In genomic region chr11:8016396-8016949, GRCh38 we compare ENCODE assay signal across 22 cellular contexts. TPM values are rescaled to one million over a fixed set of nuclear protein-coding genes. Genes with fewer than 3 reads are reported as not detected.
A peak's percentile ranks its signal among the peaks of the same experiment; 100 is the strongest.
DNase-seq lines count a peak whose midpoint lies in the region; ATAC-seq and TF ChIP-seq lines count a peak whose summit lies in the region.
"Had no signal": no experiment of that assay in that cellular context is flagged by ENCODE, and none has a peak within 500 bp of the region (broad histone marks: within the 10 kb centered on the region; RNA-seq: fewer than 3 reads in every experiment).

No MANE protein-coding gene starts in this region.

- H2AK5ac ChIP-seq in IMR-90 (ENCODE audit: low read depth, low read length): peak overlapping the region; percentile 77

- H3K27ac ChIP-seq in IMR-90 (ENCODE audit: insufficient read depth, low read length) (no peak overlapping the region), endodermal cell (ENCODE audit: low read depth, low read length) (peak overlapping the region; percentile 41), neural progenitor cell (no peak overlapping the region), lower lobe of right lung (no peak overlapping the region), dorsolateral prefrontal cortex (no peak overlapping the region)
- H3K27ac ChIP-seq: C4-2B, esophagus muscularis mucosa, VCaP had no signal

- dilution Hi-C loops in IMR-90 (cut with HindIII; ENCODE audit: low sequenced_read_pairs, unreplicated experiment): no loop called here

- no peaks in the 10 kb centered on the region for H3K36me3 Mint-ChIP-seq in endodermal cell (ENCODE audit: low read depth)
- H3K36me3 Mint-ChIP-seq in neural progenitor cell: no peaks in the 10 kb centered on the region

- BruUV-seq in IMR-90 (replicated peaks; lab: Mats Ljungman, UMichigan): no TSS peak

- H3K4me2 ChIP-seq in IMR-90 (ENCODE audit: low read depth, low read length) (peak overlapping the region; percentile 70; the same call in 1 of the 2 replicates), neural progenitor cell (peak overlapping the region; percentile 31)

- TF ChIP-seq RAD21 in IMR-90 (IDR thresholded peaks at IDR 0.05; ENCODE audit: low read length): no peak

- ATAC-seq in IMR-90 (ENCODE audit: low read depth) (no peak), lower lobe of right lung (no peak)
- ATAC-seq: activated T-cell treated with anti-CD3 and anti-CD28 coated beads, Interleukin-2, amount 50 U/mL, for 4 hours; left ventricle myocardium superior had no signal

- H3K9ac ChIP-seq in IMR-90 (ENCODE audit: low read depth, low read length) (no peak overlapping the region), endodermal cell (ENCODE audit: extremely low read depth, low read length, poor library complexity, severe bottlenecking) (no peak overlapping the region), neural progenitor cell (no peak overlapping the region)

- peaks cover 28% of the 10 kb centered on the region for H3K4me1 Mint-ChIP-seq in endodermal cell
- H3K4me1 Mint-ChIP-seq in neural progenitor cell: peaks cover 20% of the 10 kb centered on the region

- intact Hi-C loops in IMR-90 (cut with micrococcal nuclease) (no loop called here), lower lobe of right lung (cut with DNase I) (no loop called here), dorsolateral prefrontal cortex (cut with DNase I) (no loop called here)

- peaks cover 18% of the 10 kb centered on the region for H3F3A ChIP-seq in neural progenitor cell (ENCODE audit: low read depth)

- no peaks in the 10 kb centered on the region for H3K36me3 ChIP-seq in IMR-90 (ENCODE audit: control insufficient read depth, insufficient read depth, low read length)
- H3K36me3 ChIP-seq in endodermal cell (ENCODE audit: control insufficient read depth, insufficient read depth, low read length): no peaks in the 10 kb centered on the region
- no peaks in the 10 kb centered on the region for H3K36me3 ChIP-seq in neural progenitor cell
- no peaks in the 10 kb centered on the region for H3K36me3 ChIP-seq in lower lobe of right lung
- H3K36me3 ChIP-seq: esophagus muscularis mucosa had no signal

- no peak overlapping the region for H3K27ac Mint-ChIP-seq in endodermal cell
- H3K27ac Mint-ChIP-seq in neural progenitor cell: no peak overlapping the region
- H3K27ac Mint-ChIP-seq: activated naive CD4-positive, alpha-beta T cell treated with anti-CD3 and anti-CD28 coated beads for 36 hours; T-helper 1 cell treated with Interleukin-12 subunit alpha and Interleukin-12 subunit beta and Interleukin-4 antibody, amounts not matched to agents 30 μg/mL and 1 μg/mL, for 36 hours had no signal

- peak overlapping the region; percentile 68 for H3K14ac ChIP-seq in IMR-90 (replicated peaks; ENCODE audit: low read depth, low read length)

- H3K56ac ChIP-seq in IMR-90 (ENCODE audit: extremely low read depth, insufficient read depth, low read length): peak overlapping the region; percentile 66; the same call in 1 of the 2 replicates

- H3K4me3 ChIP-seq in IMR-90 (ENCODE audit: insufficient read depth, low read depth, low read length): no peak overlapping the region
- H3K4me3 ChIP-seq in endodermal cell (ENCODE audit: low read length): peak overlapping the region; percentile 47
- H3K4me3 ChIP-seq in neural progenitor cell: no peak overlapping the region
- H3K4me3 ChIP-seq in lower lobe of right lung: no peak overlapping the region
- H3K4me3 ChIP-seq in dorsolateral prefrontal cortex: no peak overlapping the region
- H3K4me3 ChIP-seq: esophagus muscularis mucosa had no signal

- peaks cover 68% of the 10 kb centered on the region for H3K27me3 Mint-ChIP-seq in endodermal cell (ENCODE audit: insufficient read depth)
- peaks cover 30% of the 10 kb centered on the region for H3K27me3 Mint-ChIP-seq in neural progenitor cell (ENCODE audit: insufficient read depth, low read depth)

- peaks cover 9% of the 10 kb centered on the region; the same call in 1 of the 2 replicates for H4K20me1 ChIP-seq in IMR-90 (ENCODE audit: insufficient read depth, low read length)
- H4K20me1 ChIP-seq in neural progenitor cell (ENCODE audit: low read depth): peaks cover 17% of the 10 kb centered on the region

- H2AFZ ChIP-seq in IMR-90 (replicated peaks; ENCODE audit: low read length, poor library complexity) (peak overlapping the region; percentile 75), neural progenitor cell (replicated peaks) (no peak overlapping the region)

- H2BK5ac ChIP-seq in IMR-90 (ENCODE audit: low read depth, low read length, poor library complexity, severe bottlenecking): peak overlapping the region; percentile 83

- H4K8ac ChIP-seq in IMR-90 (ENCODE audit: low read depth in 2 of 2, low read length in 2 of 2): peak overlapping the region in 1 of 2 experiments; percentile 47; a peak in 2 of 4 replicates

- no peaks in the 10 kb centered on the region for H3K79me2 ChIP-seq in neural progenitor cell (ENCODE audit: low read depth)

- peak overlapping the region; percentile 79 for H2AK9ac ChIP-seq in IMR-90 (replicated peaks; ENCODE audit: low read depth, low read length, poor library complexity)

- H3K4me3 Mint-ChIP-seq in endodermal cell (no peak overlapping the region), neural progenitor cell (no peak overlapping the region)
- H3K4me3 Mint-ChIP-seq: activated naive CD4-positive, alpha-beta T cell treated with anti-CD3 and anti-CD28 coated beads for 36 hours; activated T-cell treated with anti-CD3 and anti-CD28 coated beads, Interleukin-2, amount 50 U/mL, for 4 hours; T-helper 1 cell treated with Interleukin-12 subunit alpha and Interleukin-12 subunit beta and Interleukin-4 antibody, amounts not matched to agents 30 μg/mL and 1 μg/mL, for 36 hours had no signal

- no peaks in the 10 kb centered on the region; a peak in 1 of 4 replicates for H3K79me1 ChIP-seq in IMR-90 (ENCODE audit: low read depth in 1 of 2, low read length in 2 of 2)

- DNase-seq in EL: peak; percentile 25
- no peak for DNase-seq in IMR-90
- DNase-seq in endodermal cell: peak; percentile 86
- no peak for DNase-seq in neural progenitor cell (ENCODE audit: low spot score)
- DNase-seq in lower lobe of right lung: no peak
- DNase-seq in dorsolateral prefrontal cortex: no peak
- DNase-seq in NCI-H774 (lab: John Stamatoyannopoulos, UW): no peak
- no peak for DNase-seq in ureter (ENCODE audit: low spot score)
- DNase-seq: activated CD4-positive, alpha-beta T cell treated with anti-CD3 and anti-CD28 coated beads, Interleukin-2, amount 50 U/mL, for 48 hours; activated naive CD4-positive, alpha-beta T cell treated with anti-CD3 and anti-CD28 coated beads for 36 hours; activated T-cell treated with anti-CD3 and anti-CD28 coated beads, Interleukin-2, amount 50 U/mL, for 4 hours; central memory CD4-positive, alpha-beta T cell; effector CD8-positive, alpha-beta T cell; KBM-7; left ventricle myocardium superior; NCI-H1694; NCI-H748 treated with DMSO at 0.1 percent for 48 hours; SHP77 treated with DMSO at 0.1 percent for 48 hours had no signal

- H4K91ac ChIP-seq in IMR-90 (ENCODE audit: insufficient read depth, low read depth, low read length): peak overlapping the region; percentile 51

- TF ChIP-seq CTCF in IMR-90 (conservative IDR thresholded peaks at IDR 0.05; ENCODE audit: low read depth, low read length) (no peak), endodermal cell (conservative IDR thresholded peaks at IDR 0.05) (no peak), neural progenitor cell (IDR thresholded peaks at IDR 0.05) (no peak), lower lobe of right lung (IDR thresholded peaks at IDR 0.05) (no peak), dorsolateral prefrontal cortex (IDR thresholded peaks at IDR 0.05 in 54 of 56, conservative IDR thresholded peaks at IDR 0.05 in 2 of 56; ENCODE audit: low read depth in 1 of 56, partially characterized antibody in 56 of 56) (no peak)

- peak overlapping the region; percentile 77; the same call in 1 of the 2 replicates for H2BK20ac ChIP-seq in IMR-90 (ENCODE audit: low read depth, low read length)

- TF ChIP-seq POLR2A in IMR-90 (IDR thresholded peaks at IDR 0.05; ENCODE audit: low read depth, low read length): no peak

- peak overlapping the region; percentile 87; the same call in 1 of the 3 replicates for H2BK15ac ChIP-seq in IMR-90 (ENCODE audit: low read depth, low read length)

- peaks cover 23% of the 10 kb centered on the region for H3K4me1 ChIP-seq in IMR-90 (ENCODE audit: control insufficient read depth, insufficient read depth, low read length)
- peaks cover 6% of the 10 kb centered on the region for H3K4me1 ChIP-seq in endodermal cell (ENCODE audit: control insufficient read depth, insufficient read depth, low read length)
- peaks cover 10% of the 10 kb centered on the region for H3K4me1 ChIP-seq in neural progenitor cell
- H3K4me1 ChIP-seq in lower lobe of right lung: peaks cover 14% of the 10 kb centered on the region

- CTCF ChIA-PET in IMR-90 (lab: Yijun Ruan, JAX): interaction anchor here (2.6 kb wide), 1 partner anchor 82 kb away, joined by 14 read pairs; no protein-coding TSS in a partner anchor

- POLR2A ChIA-PET in IMR-90 (lab: Charles Lee; ENCODE audit: unreplicated experiment): no interaction called here

- H3K4ac ChIP-seq in IMR-90 (ENCODE audit: low read depth, low read length): peak overlapping the region; percentile 91

- H3K9me1 ChIP-seq in IMR-90 (ENCODE audit: insufficient read depth, low read length): peaks cover 30% of the 10 kb centered on the region

- no CpG with 5 or more reads among the region's 5 CpGs for WGBS in IMR-90 (ENCODE audit: extremely low coverage in 2 of 2, insufficient read length in 1 of 2), 2 experiments
- 33 to 41% methylated on average over 3 to 5 of the region's 5 CpGs for WGBS in endodermal cell (ENCODE audit: insufficient coverage in 1 of 2, insufficient read length in 1 of 2), 2 experiments

- in situ Hi-C loops in IMR-90 (cut with MboI; ENCODE audit: low sequenced_read_pairs): no loop called here

- peak overlapping the region; percentile 90 for H3K23ac ChIP-seq in IMR-90 (ENCODE audit: low read depth, low read length)

- peak overlapping the region; percentile 87 for H2BK120ac ChIP-seq in IMR-90 (ENCODE audit: low read depth, low read length)

- H3K27me3 ChIP-seq in IMR-90 (ENCODE audit: control insufficient read depth, insufficient read depth, low read length) (no peaks in the 10 kb centered on the region), endodermal cell (ENCODE audit: control insufficient read depth, insufficient read depth, low read length, poor library complexity, severe bottlenecking) (peaks cover 50% of the 10 kb centered on the region), neural progenitor cell (peaks cover 66% of the 10 kb centered on the region), lower lobe of right lung (ENCODE audit: low read depth) (peaks cover 45% of the 10 kb centered on the region), dorsolateral prefrontal cortex (no peaks in the 10 kb centered on the region)

- H3K9me3 Mint-ChIP-seq in endodermal cell: no peaks in the 10 kb centered on the region
- no peaks in the 10 kb centered on the region for H3K9me3 Mint-ChIP-seq in neural progenitor cell
- H3K9me3 Mint-ChIP-seq: activated naive CD4-positive, alpha-beta T cell treated with anti-CD3 and anti-CD28 coated beads for 36 hours; activated T-cell treated with anti-CD3 and anti-CD28 coated beads, Interleukin-2, amount 50 U/mL, for 4 hours; T-helper 1 cell treated with Interleukin-12 subunit alpha and Interleukin-12 subunit beta and Interleukin-4 antibody, amounts not matched to agents 30 μg/mL and 1 μg/mL, for 36 hours had no signal

- H4K5ac ChIP-seq in IMR-90 (ENCODE audit: low read depth, low read length): no peak overlapping the region

- H3K9me3 ChIP-seq in IMR-90 (ENCODE audit: control insufficient read depth, insufficient read depth, low read length) (no peaks in the 10 kb centered on the region), endodermal cell (ENCODE audit: control insufficient read depth, low read length) (no peaks in the 10 kb centered on the region), neural progenitor cell (ENCODE audit: low read depth) (no peaks in the 10 kb centered on the region), lower lobe of right lung (no peaks in the 10 kb centered on the region)
- H3K9me3 ChIP-seq: esophagus muscularis mucosa had no signal

- peak overlapping the region; percentile 40; the same call in 1 of the 2 replicates for H3K18ac ChIP-seq in IMR-90 (ENCODE audit: low read depth, low read length)

RNA-seq across cellular contexts. Expression of gene EIF3F, which starts 29.3 kb away (rescaled TPM):
- 279 and 308 TPM in 2 replicates for total RNA-seq in IMR-90 (2012; rRNA removed)
- polyA plus RNA-seq in IMR-90 (2012; rRNA removed): 271 and 306 TPM in 2 replicates
- 585 and 1,119 TPM in 2 replicates for polyA plus RNA-seq in IMR-90 (2012; cell fraction: cytosol; rRNA removed)
- 500 and 1,302 TPM in 2 replicates for polyA plus RNA-seq in IMR-90 (2012; cell fraction: nucleus; rRNA removed; ENCODE audit: low replicate concordance)
- 100 to 1,000 TPM; 349 to 354 TPM for total RNA-seq in endodermal cell
- polyA plus RNA-seq in endodermal cell (2013, experiment 1 of 2): 433 TPM
- polyA plus RNA-seq in endodermal cell (2013, experiment 2 of 2): 380 TPM
- 257 and 355 TPM in 2 replicates for total RNA-seq in neural progenitor cell (ENCODE audit: low replicate concordance)
- 201 TPM for total RNA-seq in lower lobe of right lung
- total RNA-seq in dorsolateral prefrontal cortex: 100 to 1,000 TPM in 97 of 120 experiments, 10 to 100 TPM in 23; 85.3 to 147 (median 108) TPM
- total RNA-seq in ureter: 247 TPM

RNA-seq across cellular contexts. Expression of gene NLRP10, which starts 51.2 kb away (rescaled TPM):
- total RNA-seq in IMR-90 (2012; rRNA removed) (25.6 and 36.7 TPM in 2 replicates), endodermal cell (under 1 TPM in 1 of 2 donors, not detected in 1; 0.15 TPM), neural progenitor cell (ENCODE audit: low replicate concordance) (not detected in 2 replicates), lower lobe of right lung (not detected), dorsolateral prefrontal cortex (under 1 TPM in 2 of 120 experiments, not detected in 118; 0.20 to 0.24 TPM), ureter (not detected)
- polyA plus RNA-seq in IMR-90 (2012; rRNA removed): 5.8 and 6.5 TPM in 2 replicates
- polyA plus RNA-seq in IMR-90 (2012; cell fraction: cytosol; rRNA removed): 4.6 and 5.6 TPM in 2 replicates
- 2.4 and 2.5 TPM in 2 replicates for polyA plus RNA-seq in IMR-90 (2012; cell fraction: nucleus; rRNA removed; ENCODE audit: low replicate concordance)
- not detected for polyA plus RNA-seq in endodermal cell (2013, experiment 1 of 2)
- polyA plus RNA-seq in endodermal cell (2013, experiment 2 of 2): not detected
- total RNA-seq: activated naive CD4-positive, alpha-beta T cell treated with anti-CD3 and anti-CD28 coated beads for 36 hours; activated T-cell treated with anti-CD3 and anti-CD28 coated beads, Interleukin-2, amount 50 U/mL, for 4 hours; esophagus muscularis mucosa; left ventricle myocardium superior had no signal

Comparison
In these comparisons a context has a peak if more than half of its experiments do, and no peak if none do; other contexts are left out.
1. DNase-seq: peak in EL (single experiment) and endodermal cell (single experiment); none in IMR-90 (single experiment), neural progenitor cell (single experiment), lower lobe of right lung (single experiment), dorsolateral prefrontal cortex (0 of 10), NCI-H774 (single experiment) and ureter (single experiment).
2. RNA of gene NLRP10, which starts 51.2 kb away (total RNA-seq): 25.6 to 36.7 TPM in IMR-90; 0.15 TPM in endodermal cell, not detected in neural progenitor cell, not detected in lower lobe of right lung (single experiment), 0.20 to 0.24 TPM in dorsolateral prefrontal cortex and not detected in ureter (single experiment); every median in the first group is over 10 times any median in the second.